27 cellular contexts compared by ENCODE assay signal in the genomic region with DNA sequence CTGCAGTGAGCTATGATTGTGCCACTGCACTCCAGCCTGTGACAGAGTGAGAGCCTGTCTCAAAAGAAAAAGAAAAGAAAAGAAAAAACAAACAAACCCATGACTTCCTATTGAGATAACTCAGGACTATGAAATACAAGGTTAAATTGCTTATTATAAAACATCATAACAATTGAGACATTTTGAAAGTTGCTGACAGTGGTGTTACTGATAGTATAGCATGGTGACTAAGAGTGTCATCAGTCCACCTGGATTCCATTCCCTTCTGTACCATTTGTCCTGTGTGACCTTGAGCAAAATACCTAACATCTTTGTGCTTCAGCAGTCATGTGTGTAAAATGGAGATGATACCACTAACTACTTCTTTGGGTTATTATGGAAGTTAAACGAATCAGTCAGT.
"Had no signal": no experiment of that assay in that cellular context is flagged by ENCODE, and none has a peak within 500 bp of the region (broad histone marks: within the 10 kb centered on the region; RNA-seq: fewer than 3 reads in every experiment).

No MANE protein-coding gene starts in this region.

- DNase-seq: colonic mucosa; effector CD8-positive, alpha-beta T cell; esophagus squamous epithelium; heart left ventricle; kidney; naive thymus-derived CD4-positive, alpha-beta T cell; nephron progenitor cell; occipital lobe; pancreas; stimulated activated CD4-positive, alpha-beta T cell treated with anti-CD3 and anti-CD28 coated beads, Interleukin-2, amount 100 ng/mL, for 24 hours; stimulated activated CD4-positive, alpha-beta T cell treated with anti-CD3 and anti-CD28 coated beads, Interleukin-4, amount 100 ng/mL, for 24 hours; stimulated activated naive CD8-positive, alpha-beta T cell treated with anti-CD3 and anti-CD28 coated beads, Interleukin-15, Interleukin-2, amounts not matched to agents 100 U/mL and 50 U/mL, for 24 hours; substantia nigra; testis; tibial artery; upper lobe of left lung had no signal

- H3K27ac ChIP-seq: colonic mucosa, esophagus squamous epithelium, hepatocyte, pancreas, testis, tibial artery, upper lobe of left lung had no signal

- H3K27me3 Mint-ChIP-seq: dendritic cell treated with granulocyte-macrophage colony-stimulating factor and Interleukin-4, amounts not matched to agents 40 ng/mL and 50 ng/mL, for 4 days; memory B cell had no signal

- H2AFZ ChIP-seq: hepatocyte had no signal

- H3K4me3 Mint-ChIP-seq: central memory CD8-positive, alpha-beta T cell; dendritic cell treated with granulocyte-macrophage colony-stimulating factor and Interleukin-4, amounts not matched to agents 40 ng/mL and 50 ng/mL, for 4 days; memory B cell; naive thymus-derived CD4-positive, alpha-beta T cell; nephron progenitor cell; stimulated activated effector memory CD8-positive, alpha-beta T cell treated with anti-CD3 and anti-CD28 coated beads, Interleukin-12 subunit alpha, Interleukin-12 subunit beta, amount 100 ng/mL, for 72 hours had no signal

- H3K79me2 ChIP-seq: hepatocyte had no signal

- H3K9me3 ChIP-seq: colonic mucosa, esophagus squamous epithelium, heart left ventricle, pancreas, testis, tibial artery, upper lobe of left lung had no signal

- H3K4me3 ChIP-seq: colonic mucosa, esophagus squamous epithelium, heart left ventricle, hepatocyte, lung, pancreas, smooth muscle cell, testis, tibial artery, upper lobe of left lung had no signal

- H3K36me3 ChIP-seq: colonic mucosa, esophagus squamous epithelium, heart left ventricle, pancreas, tibial artery, upper lobe of left lung had no signal

- H3K27ac Mint-ChIP-seq: dendritic cell treated with granulocyte-macrophage colony-stimulating factor and Interleukin-4, amounts not matched to agents 40 ng/mL and 50 ng/mL, for 4 days; memory B cell; naive thymus-derived CD4-positive, alpha-beta T cell; nephron progenitor cell; stimulated activated effector memory CD8-positive, alpha-beta T cell treated with anti-CD3 and anti-CD28 coated beads, Interleukin-12 subunit alpha, Interleukin-12 subunit beta, amount 100 ng/mL, for 72 hours had no signal

- H3K36me3 Mint-ChIP-seq: memory B cell; naive thymus-derived CD4-positive, alpha-beta T cell; stimulated activated effector memory CD8-positive, alpha-beta T cell treated with anti-CD3 and anti-CD28 coated beads, Interleukin-12 subunit alpha, Interleukin-12 subunit beta, amount 100 ng/mL, for 72 hours had no signal

- FAIRE-seq: endothelial cell of umbilical vein, frontal cortex, kidney, pancreas, urothelium cell line had no signal

- ATAC-seq: heart left ventricle; naive thymus-derived CD4-positive, alpha-beta T cell; sciatic nerve; stimulated activated effector memory CD8-positive, alpha-beta T cell treated with anti-CD3 and anti-CD28 coated beads, Interleukin-12 subunit alpha, Interleukin-12 subunit beta, amount 100 ng/mL, for 72 hours; stimulated activated naive CD8-positive, alpha-beta T cell treated with anti-CD3 and anti-CD28 coated beads, Interleukin-15, Interleukin-2, amounts not matched to agents 100 U/mL and 50 U/mL, for 24 hours had no signal

- H3K4me2 ChIP-seq: hepatocyte, smooth muscle cell had no signal

- H3K9me3 Mint-ChIP-seq: central memory CD8-positive, alpha-beta T cell; dendritic cell treated with granulocyte-macrophage colony-stimulating factor and Interleukin-4, amounts not matched to agents 40 ng/mL and 50 ng/mL, for 4 days; memory B cell; nephron progenitor cell; stimulated activated effector memory CD8-positive, alpha-beta T cell treated with anti-CD3 and anti-CD28 coated beads, Interleukin-12 subunit alpha, Interleukin-12 subunit beta, amount 100 ng/mL, for 72 hours had no signal

- H3K4me1 Mint-ChIP-seq: central memory CD8-positive, alpha-beta T cell; memory B cell; naive thymus-derived CD4-positive, alpha-beta T cell; nephron progenitor cell; stimulated activated effector memory CD8-positive, alpha-beta T cell treated with anti-CD3 and anti-CD28 coated beads, Interleukin-12 subunit alpha, Interleukin-12 subunit beta, amount 100 ng/mL, for 72 hours had no signal

- H3K4me1 ChIP-seq: colonic mucosa, esophagus squamous epithelium, heart left ventricle, testis, tibial artery, upper lobe of left lung had no signal

- H3K27me3 ChIP-seq: colonic mucosa, esophagus squamous epithelium, heart left ventricle, hepatocyte, pancreas, testis, tibial artery, upper lobe of left lung had no signal
